8 cellular contexts compared by ENCODE assay signal in genomic region chrX:131734621-131735020, GRCh38.
DNase-seq lines count a peak whose midpoint lies in the region; ATAC-seq and TF ChIP-seq lines count a peak whose summit lies in the region.

No MANE protein-coding gene starts in this region.

- 0 out of 2 replicates have a peak overlapping the region, but pooled peaks have one; percentile 18 for H3K4me3 ChIP-seq in GM06990 (replicated peaks; ENCODE audit: low read depth, low read length)

- H3K9me3 Mint-ChIP-seq in activated T-cell treated with anti-CD3 and anti-CD28 coated beads, Interleukin-2, amount 50 U/mL, for 4 hours = peaks cover under 1% of the 10 kb centered on the region
- H3K9me3 Mint-ChIP-seq in activated naive CD4-positive, alpha-beta T cell treated with anti-CD3 and anti-CD28 coated beads for 36 hours = no peaks in the 10 kb centered on the region
- H3K9me3 Mint-ChIP-seq in activated naive CD4-positive, alpha-beta T cell treated with anti-CD3 and anti-CD28 coated beads, Interleukin-2, amount 10 ng/mL, durations not matched to agents 7 days and 5 days = peaks cover under 1% of the 10 kb centered on the region

- no peaks in the 10 kb centered on the region for H3K27me3 Mint-ChIP-seq in activated T-cell treated with anti-CD3 and anti-CD28 coated beads, Interleukin-2, amount 50 U/mL, for 4 hours (ENCODE audit: low read depth)
- H3K27me3 Mint-ChIP-seq in activated naive CD4-positive, alpha-beta T cell treated with anti-CD3 and anti-CD28 coated beads for 36 hours (ENCODE audit: low read depth) = no peaks in the 10 kb centered on the region
- H3K27me3 Mint-ChIP-seq in activated naive CD4-positive, alpha-beta T cell treated with anti-CD3 and anti-CD28 coated beads, Interleukin-2, amount 10 ng/mL, durations not matched to agents 7 days and 5 days = no peaks in the 10 kb centered on the region

- DNase-seq in GM06990 (ENCODE audit: extremely low read depth, insufficient read length) (peak; percentile 42), midbrain (lab: John Stamatoyannopoulos, UW) (peak; percentile 89)
- peak; percentile 73 for DNase-seq in activated T-cell treated with anti-CD3 and anti-CD28 coated beads, Interleukin-2, amount 50 U/mL, for 4 hours
- DNase-seq in activated naive CD4-positive, alpha-beta T cell treated with anti-CD3 and anti-CD28 coated beads for 36 hours = no peak
- DNase-seq in activated naive CD4-positive, alpha-beta T cell treated with anti-CD3 and anti-CD28 coated beads, Interleukin-2, amount 10 ng/mL, durations not matched to agents 7 days and 5 days = no peak

- CTCF ChIA-PET in activated naive CD4-positive, alpha-beta T cell treated with anti-CD3 and anti-CD28 coated beads for 36 hours (lab: Charles Lee) = no interaction called here
- CTCF ChIA-PET in activated naive CD4-positive, alpha-beta T cell treated with anti-CD3 and anti-CD28 coated beads, Interleukin-2, amount 10 ng/mL, durations not matched to agents 7 days and 5 days (lab: Charles Lee) = no interaction called here

- no peaks in the 10 kb centered on the region for H3K27me3 ChIP-seq in GM06990 (replicated peaks; ENCODE audit: control insufficient read depth, insufficient read depth, low read length)

- H3K4me3 Mint-ChIP-seq in activated T-cell treated with anti-CD3 and anti-CD28 coated beads, Interleukin-2, amount 50 U/mL, for 4 hours = no peak overlapping the region
- H3K4me3 Mint-ChIP-seq in activated naive CD4-positive, alpha-beta T cell treated with anti-CD3 and anti-CD28 coated beads for 36 hours = no peak overlapping the region
- H3K4me3 Mint-ChIP-seq in activated naive CD4-positive, alpha-beta T cell treated with anti-CD3 and anti-CD28 coated beads, Interleukin-2, amount 10 ng/mL, durations not matched to agents 7 days and 5 days = no peak overlapping the region

- no peaks in the 10 kb centered on the region for H3K4me1 Mint-ChIP-seq in activated T-cell treated with anti-CD3 and anti-CD28 coated beads, Interleukin-2, amount 50 U/mL, for 4 hours (ENCODE audit: low read depth)
- H3K4me1 Mint-ChIP-seq in activated naive CD4-positive, alpha-beta T cell treated with anti-CD3 and anti-CD28 coated beads for 36 hours (ENCODE audit: low read depth) = no peaks in the 10 kb centered on the region
- H3K4me1 Mint-ChIP-seq in activated naive CD4-positive, alpha-beta T cell treated with anti-CD3 and anti-CD28 coated beads, Interleukin-2, amount 10 ng/mL, durations not matched to agents 7 days and 5 days = no peaks in the 10 kb centered on the region

- intact Hi-C loops in activated naive CD4-positive, alpha-beta T cell treated with anti-CD3 and anti-CD28 coated beads for 36 hours (cut with micrococcal nuclease) = no loop called here

- no peaks in the 10 kb centered on the region for H3K36me3 ChIP-seq in GM06990 (ENCODE audit: control insufficient read depth, insufficient read depth, low read length)

- no peak overlapping the region for H3K27ac Mint-ChIP-seq in activated naive CD4-positive, alpha-beta T cell treated with anti-CD3 and anti-CD28 coated beads for 36 hours
- H3K27ac Mint-ChIP-seq in activated naive CD4-positive, alpha-beta T cell treated with anti-CD3 and anti-CD28 coated beads, Interleukin-2, amount 10 ng/mL, durations not matched to agents 7 days and 5 days = no peak overlapping the region

- TF ChIP-seq CTCF in GM06990 (IDR thresholded peaks at IDR 0.05; ENCODE audit: insufficient read depth, low read length, poor library complexity, severe bottlenecking) = peak; percentile 2

- H3K36me3 Mint-ChIP-seq in activated T-cell treated with anti-CD3 and anti-CD28 coated beads, Interleukin-2, amount 50 U/mL, for 4 hours (ENCODE audit: insufficient read depth) = no peaks in the 10 kb centered on the region
- H3K36me3 Mint-ChIP-seq in activated naive CD4-positive, alpha-beta T cell treated with anti-CD3 and anti-CD28 coated beads for 36 hours (ENCODE audit: low read depth) = peaks cover 28% of the 10 kb centered on the region
- peaks cover 17% of the 10 kb centered on the region for H3K36me3 Mint-ChIP-seq in activated naive CD4-positive, alpha-beta T cell treated with anti-CD3 and anti-CD28 coated beads, Interleukin-2, amount 10 ng/mL, durations not matched to agents 7 days and 5 days

- ATAC-seq in HG02763 (IDR thresholded peaks at IDR 0.05; ENCODE audit: unreplicated experiment) (peak; percentile 52), HG03439 (IDR thresholded peaks at IDR 0.05; ENCODE audit: unreplicated experiment) (no peak), HG02642 (IDR thresholded peaks at IDR 0.05; ENCODE audit: poor library complexity, unreplicated experiment) (no peak)
- ATAC-seq in activated T-cell treated with anti-CD3 and anti-CD28 coated beads, Interleukin-2, amount 50 U/mL, for 4 hours = peak in 1 of 2 donors; percentile 68

Comparison
In these comparisons a context has a peak if more than half of its experiments do, and no peak if none do; other contexts are left out.
1. DNase-seq: peak in GM06990 (single experiment), activated T-cell treated with anti-CD3 and anti-CD28 coated beads, Interleukin-2, amount 50 U/mL, for 4 hours (single experiment) and midbrain (single experiment); none in activated naive CD4-positive, alpha-beta T cell treated with anti-CD3 and anti-CD28 coated beads for 36 hours (single experiment) and activated naive CD4-positive, alpha-beta T cell treated with anti-CD3 and anti-CD28 coated beads, Interleukin-2, amount 10 ng/mL, durations not matched to agents 7 days and 5 days (single experiment).